8 cellular contexts compared by ENCODE assay signal in genomic region chr6:30556964-30557682, GRCh38. TPM values are rescaled to one million over a fixed set of nuclear protein-coding genes. Genes with fewer than 3 reads are reported as not detected.
DNase-seq lines count a peak whose midpoint lies in the region; ATAC-seq and TF ChIP-seq lines count a peak whose summit lies in the region.

A gene with protein sequence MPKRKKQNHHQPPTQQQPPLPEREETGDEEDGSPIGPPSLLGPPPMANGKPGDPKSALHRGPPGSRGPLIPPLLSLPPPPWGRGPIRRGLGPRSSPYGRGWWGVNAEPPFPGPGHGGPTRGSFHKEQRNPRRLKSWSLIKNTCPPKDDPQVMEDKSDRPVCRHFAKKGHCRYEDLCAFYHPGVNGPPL (plus strand): TSS chr6:30557295. CDS start chr6:30557345, 50 bp downstream.

- H3K4me1 Mint-ChIP-seq in T-cell, result peaks cover 45 to 51% (median 51%) of the 10 kb centered on the region in 3 donors

- H3K27me3 Mint-ChIP-seq in T-cell, result no peaks in the 10 kb centered on the region

- no peaks in the 10 kb centered on the region for H3K9me3 Mint-ChIP-seq in T-cell

- peak within 1 kb of the TSS; percentile 95 to 99 (median 95) for H3K27ac ChIP-seq in adrenal gland

- H3K4me1 ChIP-seq in adrenal gland (replicated peaks in 1 of 2), result peaks cover 7 to 23% of the 10 kb centered on the region in 2 donors

- intact Hi-C loops in adrenal gland (cut with DNase I) (no loop called here), left ventricle myocardium superior (cut with micrococcal nuclease) (no loop called here)

- peak within 1 kb of the TSS; percentile 38 to 99 (median 87) for H3K4me3 ChIP-seq in adrenal gland

- TF ChIP-seq POLR2A in adrenal gland (IDR thresholded peaks at IDR 0.05), result peak; percentile 56 to 71

- CTCF ChIA-PET in T-cell (lab: Charles Lee), result interaction anchor here in 1 of 2 donors (0.6 to 2.5 kb wide), 9 partner anchors 9 to 174 kb away, joined by 3 to 17 read pairs (median 4); partner anchors contain the start of gene ABCF1

- H3K4me3 Mint-ChIP-seq in T-cell, result peak within 1 kb of the TSS; percentile 98 to 100 (median 98)

- no peaks in the 10 kb centered on the region for H3K27me3 ChIP-seq in adrenal gland

- peaks cover 25% of the 10 kb centered on the region for H3K36me3 Mint-ChIP-seq in T-cell

- H3K36me3 ChIP-seq in adrenal gland (replicated peaks in 1 of 2), result peaks cover 0 to 31% of the 10 kb centered on the region in 2 donors

- 0 to 2% (median 1%) methylated on average over 38 to 40 of the region's 40 CpGs for WGBS in adrenal gland, 4 donors

- ATAC-seq in HG02763 (IDR thresholded peaks at IDR 0.05; ENCODE audit: unreplicated experiment) (peak; percentile 45), T-cell (replicated peaks in 1 of 4) (peak in 3 of 4 experiments; percentile 32 to 47 (median 37)), left ventricle myocardium superior (peak; percentile 83), HG03469 (IDR thresholded peaks at IDR 0.05; ENCODE audit: unreplicated experiment) (no peak)

- TF ChIP-seq CTCF in GM13977 (IDR thresholded peaks at IDR 0.05; ENCODE audit: extremely low read depth, insufficient read depth, missing control alignments), result no peak
- no peak for TF ChIP-seq CTCF in adrenal gland (IDR thresholded peaks at IDR 0.05)

- POLR2A ChIA-PET in T-cell (lab: Charles Lee), result interaction anchor here (0.5 to 2.5 kb wide), 10 partner anchors 10 to 231 kb away, joined by 3 to 21 read pairs (median 6); partner anchors contain the start of genes ABCF1 (in 2 of the 2) and TRIM39 (in 1 of the 2)

- peak within 1 kb of the TSS; percentile 99 to 100 for H3K27ac Mint-ChIP-seq in T-cell

- no peaks in the 10 kb centered on the region for H3K9me3 ChIP-seq in adrenal gland (replicated peaks in 1 of 3)

- DNase-seq in GM13977 (ENCODE audit: low spot score), result peak; percentile 78
- DNase-seq in NCI-H1417 treated with DMSO at 0.1 percent for 48 hours (lab: John Stamatoyannopoulos, UW), result peak; percentile 66
- DNase-seq in T-cell, result peak in 32 of 34 experiments; percentile 19 to 83 (median 70)
- peak; percentile 72 to 95 (median 89) for DNase-seq in adrenal gland
- peak; percentile 85 for DNase-seq in left ventricle myocardium superior
- DNase-seq in putamen (ENCODE audit: low spot score), result peak; percentile 92

- in situ Hi-C loops in GM13977 (cut with MboI; ENCODE audit: low pct_unique_long_range_greater_than_20kb, low sequenced_read_pairs, unreplicated experiment), result no loop called here

RNA-seq across cellular contexts. Expression of the gene that starts here (rescaled TPM):
- total RNA-seq in T-cell, result 10 to 100 TPM; 12.8 to 22.1 (median 19.7) TPM
- 10 to 100 TPM in 4 of 8 donors, 1 to 10 TPM in 4; 1.8 to 14.7 (median 9.7) TPM for total RNA-seq in adrenal gland
- 10 to 100 TPM; 20.3 to 25.5 (median 22.8) TPM for polyA plus RNA-seq in adrenal gland
- total RNA-seq in left ventricle myocardium superior, result 2.9 TPM
